25 cellular contexts compared by ENCODE assay signal in genomic region chr7:134014935-134015334, GRCh38.
"Had no signal": no experiment of that assay in that cellular context is flagged by ENCODE, and none has a peak within 500 bp of the region (broad histone marks: within the 10 kb centered on the region; RNA-seq: fewer than 3 reads in every experiment).

No MANE protein-coding gene starts in this region.

- H3K36me3 Mint-ChIP-seq: WTC11 had no signal

- H3K27me3 ChIP-seq: body of pancreas, dorsolateral prefrontal cortex, upper lobe of right lung had no signal

- H3K27me3 Mint-ChIP-seq: activated CD4-positive, alpha-beta memory T cell treated with anti-CD3 and anti-CD28 coated beads for 36 hours; activated naive CD8-positive, alpha-beta T cell treated with anti-CD3 and anti-CD28 coated beads for 36 hours had no signal

- H3K9me3 ChIP-seq: body of pancreas, upper lobe of right lung had no signal

- H3K4me1 Mint-ChIP-seq: activated naive CD8-positive, alpha-beta T cell treated with anti-CD3 and anti-CD28 coated beads for 36 hours had no signal

- ATAC-seq: body of pancreas, left lobe of liver, upper lobe of right lung, WTC11 had no signal

- H3K27ac Mint-ChIP-seq: activated CD4-positive, alpha-beta memory T cell treated with anti-CD3 and anti-CD28 coated beads for 36 hours; activated naive CD8-positive, alpha-beta T cell treated with anti-CD3 and anti-CD28 coated beads for 36 hours; mesothelial cell of epicardium; nephron progenitor cell; WTC11 had no signal

- H3K36me3 ChIP-seq: upper lobe of right lung had no signal

- H3K4me1 ChIP-seq: upper lobe of right lung had no signal

- H3K27ac ChIP-seq: body of pancreas, dorsolateral prefrontal cortex, upper lobe of right lung had no signal

- FAIRE-seq: colon, keratinocyte had no signal

- H3K9me3 Mint-ChIP-seq: activated CD4-positive, alpha-beta memory T cell treated with anti-CD3 and anti-CD28 coated beads for 36 hours; activated naive CD8-positive, alpha-beta T cell treated with anti-CD3 and anti-CD28 coated beads for 36 hours; mesothelial cell of epicardium; nephron progenitor cell; WTC11 had no signal

- H3K4me3 ChIP-seq: body of pancreas, dorsolateral prefrontal cortex, lung, upper lobe of right lung had no signal

- DNase-seq: activated CD4-positive, alpha-beta memory T cell treated with anti-CD3 and anti-CD28 coated beads for 36 hours; activated CD4-positive, alpha-beta T cell treated with anti-CD3 and anti-CD28 coated beads for 4 hours; activated naive CD8-positive, alpha-beta T cell treated with anti-CD3 and anti-CD28 coated beads for 36 hours; activated T-cell treated with anti-CD3 and anti-CD28 coated beads for 4 hours; amygdala; body of pancreas; caudate nucleus; dorsolateral prefrontal cortex; foreskin melanocyte; hypothalamus; nephron progenitor cell; nucleus accumbens; posterior cingulate gyrus; retina; stimulated activated CD4-positive, alpha-beta T cell treated with anti-CD3 and anti-CD28 coated beads, Interleukin-12 subunit alpha, Interleukin-12 subunit beta, amount 100 ng/mL, for 4 hours; stimulated activated CD4-positive, alpha-beta T cell treated with anti-CD3 and anti-CD28 coated beads, Interleukin-1b, Interleukin-23, amount 100 ng/mL, for 48 hours; stimulated activated CD8-positive, alpha-beta memory T cell treated with anti-CD3 and anti-CD28 coated beads, Interleukin-4, amount 100 ng/mL, for 48 hours; stimulated activated naive CD4-positive, alpha-beta T cell; upper lobe of right lung had no signal

- H3K4me3 Mint-ChIP-seq: activated CD4-positive, alpha-beta memory T cell treated with anti-CD3 and anti-CD28 coated beads for 36 hours; activated naive CD8-positive, alpha-beta T cell treated with anti-CD3 and anti-CD28 coated beads for 36 hours; mesothelial cell of epicardium; nephron progenitor cell; WTC11 had no signal
